7 cellular contexts compared by ENCODE assay signal in the genomic region with DNA sequence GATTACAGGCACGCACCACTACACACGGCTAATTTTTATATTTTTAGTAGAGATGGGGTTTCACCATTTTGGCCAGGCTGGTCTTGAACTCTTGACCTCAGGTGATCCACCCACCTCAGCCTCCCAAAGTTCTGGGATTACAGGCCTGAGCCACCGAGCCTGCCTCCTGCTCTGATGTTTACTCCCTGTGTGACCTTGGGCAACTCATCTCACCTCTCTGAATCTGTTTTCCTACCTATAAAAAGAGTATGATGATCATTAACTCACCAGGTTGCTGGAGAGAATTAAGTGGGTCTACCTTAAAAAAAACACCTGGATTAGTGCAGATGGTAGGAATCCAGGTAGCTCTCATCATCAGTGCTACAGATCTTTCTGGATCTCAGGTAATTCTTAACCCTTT. TPM values are rescaled to one million over a fixed set of nuclear protein-coding genes. Genes with fewer than 3 reads are reported as not detected.
DNase-seq lines count a peak whose midpoint lies in the region; ATAC-seq and TF ChIP-seq lines count a peak whose summit lies in the region.
"Not testable (repeated sequence)": the region's sequence is repeated elsewhere in the genome, so short reads cannot be mapped to it uniquely, and the experiment has no call there.

No MANE protein-coding gene starts in this region.

- not testable (repeated sequence) for TF ChIP-seq CTCF in DND-41 (IDR thresholded peaks at IDR 0.05; ENCODE audit: borderline replicate concordance, extremely low read depth, low read length, poor library complexity, severe bottlenecking); Peyer's patch (IDR thresholded peaks at IDR 0.05); transverse colon (IDR thresholded peaks at IDR 0.05)

- not testable (repeated sequence) for H2BK15ac ChIP-seq in neuronal stem cell (ENCODE audit: low read length)

- H4K91ac ChIP-seq in neuronal stem cell (ENCODE audit: low read depth, low read length, poor library complexity) = not testable (repeated sequence)

- in situ Hi-C loops in transverse colon (cut with MboI; ENCODE audit: low pct_ligation_motif_present in 1 of 4, low pct_unique_long_range_greater_than_20kb in 1 of 4, low sequenced_read_pairs in 3 of 4) = loop anchor here in 3 of 4 donors (5.0 to 25.0 kb wide), 4 partner anchors 184 to 354 kb away; no protein-coding TSS in a partner anchor

- H3K18ac ChIP-seq in neuronal stem cell (ENCODE audit: low read length) = not testable (repeated sequence)

- H2AFZ ChIP-seq in DND-41 (ENCODE audit: low read depth, low read length) = peak overlapping the region; percentile 86
- H2AFZ ChIP-seq in neuronal stem cell (ENCODE audit: low read length) = peak overlapping the region; percentile 74

- not testable (repeated sequence) for H3K79me2 ChIP-seq in DND-41 (ENCODE audit: insufficient read depth, low read length)

- ATAC-seq in DND-41 (ENCODE audit: insufficient read depth, low read depth) = not testable (repeated sequence)
- peak; percentile 8 for ATAC-seq in left colon

- not testable (repeated sequence) for TF ChIP-seq POLR2A in Peyer's patch (IDR thresholded peaks at IDR 0.05); transverse colon (IDR thresholded peaks at IDR 0.05)

- H3K27ac ChIP-seq in DND-41 (ENCODE audit: low read length) (peak overlapping the region; percentile 89), Peyer's patch (peak overlapping the region in 3 of 4 donors; percentile 10 to 66 (median 14)), transverse colon (peak overlapping the region; percentile 70 to 90 (median 82))
- H3K27ac ChIP-seq in neuronal stem cell (replicated peaks; ENCODE audit: low read length) = not testable (repeated sequence)

- H3K4me1 ChIP-seq in DND-41 (ENCODE audit: insufficient read depth, low read length) (peaks cover 56% of the 10 kb centered on the region), Peyer's patch (peaks cover 0 to 28% (median 7%) of the 10 kb centered on the region in 4 donors), adipocyte (ENCODE audit: control insufficient read depth, insufficient read depth, low read length) (peaks cover 34% of the 10 kb centered on the region), transverse colon (peaks cover 3 to 60% (median 24%) of the 10 kb centered on the region in 4 donors)
- H3K4me1 ChIP-seq in neuronal stem cell (ENCODE audit: control insufficient read depth in 2 of 2, insufficient read depth in 1 of 2, low read depth in 1 of 2, low read length in 2 of 2) = not testable (repeated sequence)

- DNase-seq in DND-41; Peyer's patch; adipocyte (ENCODE audit: low read depth); left colon; neuronal stem cell (ENCODE audit: low spot score); transverse colon: not testable (repeated sequence)
- DNase-seq in NCI-H69 (lab: John Stamatoyannopoulos, UW) = peak; percentile 8

- H3K27me3 ChIP-seq in DND-41 (ENCODE audit: insufficient read depth, low read length, poor library complexity); Peyer's patch; adipocyte (replicated peaks; ENCODE audit: control insufficient read depth, insufficient read depth, low read length); transverse colon: not testable (repeated sequence)
- H3K27me3 ChIP-seq in neuronal stem cell (ENCODE audit: control insufficient read depth in 3 of 3, insufficient read depth in 3 of 3, low read depth in 1 of 3, low read length in 3 of 3) = peaks cover 0 to 24% (median 2%) of the 10 kb centered on the region in 3 experiments

- H2BK5ac ChIP-seq in neuronal stem cell (ENCODE audit: low read length) = not testable (repeated sequence)

- not testable (repeated sequence) for H2BK120ac ChIP-seq in neuronal stem cell (ENCODE audit: low read depth, low read length)

- H3K23ac ChIP-seq in neuronal stem cell (ENCODE audit: low read depth, low read length, poor library complexity) = not testable (repeated sequence)

- TF ChIP-seq EP300 in transverse colon (IDR thresholded peaks at IDR 0.05; ENCODE audit: low read depth) = not testable (repeated sequence)

- not testable (repeated sequence) for H3K36me3 ChIP-seq in DND-41 (ENCODE audit: insufficient read depth, low read length); Peyer's patch; adipocyte (ENCODE audit: control insufficient read depth, insufficient read depth, low read length, severe bottlenecking); neuronal stem cell (replicated peaks in 1 of 2; ENCODE audit: control insufficient read depth in 2 of 2, insufficient read depth in 2 of 2, low read length in 2 of 2); transverse colon

- not testable (repeated sequence) for H3K4ac ChIP-seq in neuronal stem cell (ENCODE audit: low read length)

- intact Hi-C loops in left colon (cut with DNase I, micrococcal nuclease) = loop anchor here (5.0 to 10.0 kb wide), 2 partner anchors 334 to 342 kb away; no protein-coding TSS in a partner anchor
- intact Hi-C loops in transverse colon (cut with DNase I; ENCODE audit: low total_unique reads) = loop anchor here (5.0 kb wide), 1 partner anchor 347 kb away; no protein-coding TSS in a partner anchor

- H3K9ac ChIP-seq in DND-41 (ENCODE audit: low read depth, low read length) = 0 out of 2 replicates have a peak overlapping the region, but pooled peaks have one; percentile 33
- H3K9ac ChIP-seq in adipocyte (ENCODE audit: low read length) = peak overlapping the region; percentile 52
- not testable (repeated sequence) for H3K9ac ChIP-seq in neuronal stem cell (ENCODE audit: low read depth, low read length, poor library complexity)

- H4K8ac ChIP-seq in neuronal stem cell (ENCODE audit: low read depth, low read length) = not testable (repeated sequence)

- not testable (repeated sequence) for H3K4me2 ChIP-seq in DND-41 (ENCODE audit: insufficient read depth, low read length); neuronal stem cell (ENCODE audit: insufficient read depth, low read length, poor library complexity, severe bottlenecking)

- H3K9me3 ChIP-seq in DND-41 (ENCODE audit: insufficient read depth, low read length, severe bottlenecking); Peyer's patch; adipocyte (ENCODE audit: control insufficient read depth, low read length); neuronal stem cell (replicated peaks in 1 of 2; ENCODE audit: control insufficient read depth in 2 of 2, insufficient read depth in 1 of 2, low read depth in 1 of 2, low read length in 2 of 2); transverse colon: not testable (repeated sequence)

- not testable (repeated sequence) for H3K14ac ChIP-seq in neuronal stem cell (ENCODE audit: low read length)

- H3K79me1 ChIP-seq in neuronal stem cell (ENCODE audit: low read depth, low read length) = not testable (repeated sequence)

- not testable (repeated sequence) for H4K20me1 ChIP-seq in DND-41 (ENCODE audit: insufficient read depth, low read length)

- not testable (repeated sequence) for H3K4me3 ChIP-seq in DND-41 (ENCODE audit: low read depth in 1 of 2, low read length in 2 of 2); Peyer's patch; adipocyte (ENCODE audit: low read length); neuronal stem cell (ENCODE audit: low read length in 2 of 2); transverse colon

- H2BK12ac ChIP-seq in neuronal stem cell (ENCODE audit: low read length) = not testable (repeated sequence)

- no CpG with 5 or more reads among the region's 3 CpGs for WGBS in neuronal stem cell (ENCODE audit: extremely low coverage in 2 of 2, insufficient read length in 2 of 2, insufficient replicate concordance in 1 of 2), 2 donors
- 67 to 84% methylated on average over 1 to 3 of the region's 3 CpGs for WGBS in transverse colon (ENCODE audit: low coverage in 1 of 2), 2 donors

- H2AK5ac ChIP-seq in neuronal stem cell (ENCODE audit: low read depth, low read length) = not testable (repeated sequence)

RNA-seq across cellular contexts. Expression of a gene that starts 5.1 kb away (rescaled TPM):
- total RNA-seq in Peyer's patch = 10 to 100 TPM in 3 of 4 donors, 1 to 10 TPM in 1; 8.1 to 39.9 (median 32.6) TPM
- 10 to 100 TPM; 17.7 to 18.4 TPM for total RNA-seq in left colon
- 13.0 TPM for polyA plus RNA-seq in neuronal stem cell (2013, experiment 1 of 2)
- polyA plus RNA-seq in neuronal stem cell (2013, experiment 2 of 2) = 13.7 TPM
- 10 to 100 TPM; 20.9 to 47.6 (median 30.1) TPM for total RNA-seq in transverse colon
